In genomic region chr17:82098939-82099765, GRCh38 we compare ENCODE assay signal across 2 cellular contexts.
TF ChIP-seq lines count a peak whose summit lies in the region.

No MANE protein-coding gene starts in this region.

TF ChIP-seq in K562, 482 proteins besides CTCF, POLR2A, EP300 and RAD21 (continued from another document and continues in another):
- TF ChIP-seq ZNF277 (CRISPR knock-in tag; IDR thresholded peaks at IDR 0.05; ENCODE audit: borderline replicate concordance) (no peak), FOS (IDR thresholded peaks at IDR 0.05; ENCODE audit: extremely low read depth, insufficient read length) (no peak), RBM39 (optimal IDR thresholded peaks at IDR 0.05; ENCODE audit: low read depth, low read length) (no peak), ELK3 (CRISPR knock-in tag; IDR thresholded peaks at IDR 0.05) (no peak), YY1 (IDR thresholded peaks at IDR 0.05; ENCODE audit: borderline replicate concordance in 1 of 3, control insufficient read depth in 1 of 3, extremely low read depth in 1 of 3, insufficient read depth in 3 of 3, insufficient read length in 1 of 3, insufficient replicate concordance in 2 of 3, low read depth in 1 of 3, low read length in 2 of 3) (no peak), DACH1 (IDR thresholded peaks at IDR 0.05; ENCODE audit: partially characterized antibody) (no peak), RUNX1 (IDR thresholded peaks at IDR 0.05; ENCODE audit: low read depth) (no peak), MTA1 (IDR thresholded peaks at IDR 0.05; ENCODE audit: borderline replicate concordance) (no peak), HOMEZ (CRISPR knock-in tag; IDR thresholded peaks at IDR 0.05) (0 out of 2 replicates have a peak, but pooled peaks have one; percentile 45), THAP7 (CRISPR knock-in tag; IDR thresholded peaks at IDR 0.05) (no peak), PCBP1 (IDR thresholded peaks at IDR 0.05; ENCODE audit: low read depth, low read length, poor library complexity, severe bottlenecking) (peak; percentile 80), TSC22D4 (tag; IDR thresholded peaks at IDR 0.05) (no peak), SRSF9 (IDR thresholded peaks at IDR 0.05; ENCODE audit: borderline replicate concordance, low read depth, low read length) (no peak), LEF1 (IDR thresholded peaks at IDR 0.05) (no peak), TEAD1 (CRISPR knock-in tag; IDR thresholded peaks at IDR 0.05) (no peak; a peak in 1 of 4 replicates), TRIM28 (IDR thresholded peaks at IDR 0.05) (no peak), ASH1L (IDR thresholded peaks at IDR 0.05; ENCODE audit: borderline replicate concordance, low read depth, partially characterized antibody) (no peak), ELF4 (CRISPR knock-in tag; IDR thresholded peaks at IDR 0.05) (no peak), TCF3 (CRISPR knock-in tag; IDR thresholded peaks at IDR 0.05) (no peak), ZBTB1 (CRISPR knock-in tag; IDR thresholded peaks at IDR 0.05; ENCODE audit: borderline replicate concordance, low read depth) (peak; percentile 83; the same call in 1 of the 2 replicates), NCOA1 (IDR thresholded peaks at IDR 0.05; ENCODE audit: low read depth) (peak; percentile 17; the same call in 1 of the 2 replicates), ZFX (CRISPR knock-in tag; IDR thresholded peaks at IDR 0.05) (peak; percentile 94), ATF7 (IDR thresholded peaks at IDR 0.05) (0 out of 2 replicates have a peak, but pooled peaks have one; percentile 66), MTA3 (IDR thresholded peaks at IDR 0.05; ENCODE audit: borderline replicate concordance) (0 out of 2 replicates have a peak, but pooled peaks have one; percentile 66), IRF1 (CRISPR knock-in tag; IDR thresholded peaks at IDR 0.05; ENCODE audit: borderline replicate concordance) (peak; percentile 19; the same call in 1 of the 2 replicates)

TF ChIP-seq in HepG2, 621 proteins besides CTCF, POLR2A, EP300 and RAD21 (continued from another document and continues in another):
- TF ChIP-seq ZNF660 (CRISPR knock-in tag; IDR thresholded peaks at IDR 0.05; ENCODE audit: borderline replicate concordance, low read depth) (no peak), STAG1 (CRISPR knock-in tag; IDR thresholded peaks at IDR 0.05) (no peak), RELA (CRISPR knock-in tag; IDR thresholded peaks at IDR 0.05) (no peak), MIXL1 (CRISPR knock-in tag; IDR thresholded peaks at IDR 0.05) (no peak), SAFB2 (CRISPR knock-in tag; IDR thresholded peaks at IDR 0.05; ENCODE audit: borderline replicate concordance, low read depth) (0 out of 2 replicates have a peak, but pooled peaks have one; percentile 42), HNF4A (CRISPR knock-in tag; IDR thresholded peaks at IDR 0.05) (0 out of 2 replicates have a peak, but pooled peaks have one; percentile 2), GMEB2 (CRISPR knock-in tag; IDR thresholded peaks at IDR 0.05; ENCODE audit: low read depth) (no peak), RFX5 (IDR thresholded peaks at IDR 0.05; ENCODE audit: low read depth, low read length) (no peak), PTBP1 (IDR thresholded peaks at IDR 0.05; ENCODE audit: low read depth, low read length, poor library complexity, severe bottlenecking) (no peak), ATF7-NPFF (CRISPR knock-in tag; IDR thresholded peaks at IDR 0.05; ENCODE audit: low read depth) (0 out of 2 replicates have a peak, but pooled peaks have one; percentile 16), KAT7 (CRISPR knock-in tag; IDR thresholded peaks at IDR 0.05; ENCODE audit: borderline replicate concordance) (peak; percentile 84; the same call in 1 of the 2 replicates), ETV6 (CRISPR knock-in tag; conservative IDR thresholded peaks at IDR 0.05) (no peak), ZNF598 (CRISPR knock-in tag; IDR thresholded peaks at IDR 0.05; ENCODE audit: borderline replicate concordance) (peak; percentile 25; the same call in 1 of the 2 replicates), AKAP8 (CRISPR knock-in tag; IDR thresholded peaks at IDR 0.05) (peak; percentile 83; the same call in 1 of the 2 replicates), ZBTB26 (CRISPR knock-in tag; IDR thresholded peaks at IDR 0.05; ENCODE audit: borderline replicate concordance) (no peak), MAZ (IDR thresholded peaks at IDR 0.05; ENCODE audit: borderline replicate concordance, low read depth, low read length) (no peak), MAZ (CRISPR knock-in tag; IDR thresholded peaks at IDR 0.05; ENCODE audit: low read depth) (no peak; the same call in 1 of the 2 replicates), KAT8 (CRISPR knock-in tag; IDR thresholded peaks at IDR 0.05) (peak; percentile 17), RFX3 (CRISPR knock-in tag; IDR thresholded peaks at IDR 0.05) (no peak), ZNF770 (CRISPR knock-in tag; IDR thresholded peaks at IDR 0.05) (no peak), AGO2 (optimal IDR thresholded peaks at IDR 0.05; ENCODE audit: low read depth, low read length) (peak; percentile 97), PAXIP1 (CRISPR knock-in tag; conservative IDR thresholded peaks at IDR 0.05) (no peak), PAF1 (CRISPR knock-in tag; IDR thresholded peaks at IDR 0.05) (no peak; the same call in 1 of the 2 replicates), KDM3A (CRISPR knock-in tag; IDR thresholded peaks at IDR 0.05; ENCODE audit: low read depth) (0 out of 2 replicates have a peak, but pooled peaks have one; percentile 20), E2F5 (CRISPR knock-in tag; conservative IDR thresholded peaks at IDR 0.05) (no peak), ZNF687 (CRISPR knock-in tag; IDR thresholded peaks at IDR 0.05) (peak; percentile 91), ZNF180 (CRISPR knock-in tag; IDR thresholded peaks at IDR 0.05; ENCODE audit: borderline replicate concordance, low read depth) (no peak), FOSL2 (CRISPR knock-in tag; IDR thresholded peaks at IDR 0.05) (peak; percentile 10; the same call in 1 of the 2 replicates), ZNF12 (CRISPR knock-in tag; IDR thresholded peaks at IDR 0.05) (no peak), YEATS2 (CRISPR knock-in tag; IDR thresholded peaks at IDR 0.05; ENCODE audit: borderline replicate concordance) (no peak), GABPB1 (CRISPR knock-in tag; IDR thresholded peaks at IDR 0.05) (peak; percentile 43), NR0B2 (CRISPR knock-in tag; IDR thresholded peaks at IDR 0.05) (no peak), REPIN1 (CRISPR knock-in tag; IDR thresholded peaks at IDR 0.05; ENCODE audit: borderline replicate concordance, low read depth) (peak; percentile 18), SSRP1 (CRISPR knock-in tag; IDR thresholded peaks at IDR 0.05) (0 out of 2 replicates have a peak, but pooled peaks have one; percentile 67), TIGD3 (CRISPR knock-in tag; IDR thresholded peaks at IDR 0.05; ENCODE audit: borderline replicate concordance) (no peak)
